Comparison of ENCODE assay signal across 10 cellular contexts in the genomic region with DNA sequence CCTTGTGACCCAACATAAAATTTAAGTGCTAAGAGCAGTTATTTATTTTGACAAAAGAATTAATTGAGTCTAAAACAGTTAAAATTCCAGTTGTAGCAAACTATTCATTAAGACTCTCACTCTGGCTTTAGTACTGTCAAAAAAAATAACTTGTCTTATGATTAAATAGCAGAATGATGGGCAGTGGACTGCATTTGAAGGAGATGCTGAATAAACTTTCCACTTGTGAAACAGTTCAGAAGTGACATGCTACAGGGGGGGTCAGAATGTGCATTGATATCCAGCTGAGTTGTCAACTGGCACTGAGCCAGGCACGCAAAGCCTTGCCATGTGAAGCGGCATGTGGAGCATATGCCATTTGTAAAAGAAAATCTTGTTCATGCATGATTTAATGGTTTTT.
DNase-seq lines count a peak whose midpoint lies in the region; ATAC-seq and TF ChIP-seq lines count a peak whose summit lies in the region.
"Had no signal": no experiment of that assay in that cellular context is flagged by ENCODE, and none has a peak within 500 bp of the region (broad histone marks: within the 10 kb centered on the region; RNA-seq: fewer than 3 reads in every experiment).

No MANE protein-coding gene starts in this region.

- H2AFZ ChIP-seq in ACC112 (ENCODE audit: low read length, unreplicated experiment): no peak overlapping the region

- H3K36me3 ChIP-seq in ACC112 (ENCODE audit: insufficient read depth, low read length) (no peaks in the 10 kb centered on the region), gastroesophageal sphincter (peaks cover 0 to 29% of the 10 kb centered on the region in 2 donors)

- peak; percentile 75 for DNase-seq in HS-27A (ENCODE audit: low read depth)
- DNase-seq in RPMI7951 (ENCODE audit: low read depth): peak; percentile 90
- peak; percentile 89 to 95 for DNase-seq in foreskin fibroblast
- DNase-seq in activated naive CD8-positive, alpha-beta T cell treated with anti-CD3 and anti-CD28 coated beads, Interleukin-2, amount 50 U/mL, for 24 hours: no peak
- no peak for DNase-seq in RKO (ENCODE audit: low spot score)
- DNase-seq: activated CD4-positive, alpha-beta T cell treated with anti-CD3 and anti-CD28 coated beads, Interleukin-2, amount 10 ng/mL, durations not matched to agents 24 days and 14 days; CD8-positive, alpha-beta T cell had no signal

- peaks cover 33% of the 10 kb centered on the region for H3K4me1 ChIP-seq in ACC112 (ENCODE audit: control insufficient read depth, insufficient read depth, low read length, unreplicated experiment)
- H3K4me1 ChIP-seq in gastroesophageal sphincter: no peaks in the 10 kb centered on the region

- H3K27ac Mint-ChIP-seq in activated naive CD8-positive, alpha-beta T cell treated with anti-CD3 and anti-CD28 coated beads, Interleukin-2, amount 50 U/mL, for 24 hours: no peak overlapping the region
- H3K27ac Mint-ChIP-seq: activated CD4-positive, alpha-beta T cell treated with anti-CD3 and anti-CD28 coated beads, Interleukin-2, amount 10 ng/mL, durations not matched to agents 24 days and 14 days; CD8-positive, alpha-beta T cell had no signal

- no peaks in the 10 kb centered on the region for H3K79me2 ChIP-seq in ACC112 (ENCODE audit: control insufficient read depth, insufficient read depth, low read length, unreplicated experiment)

- TF ChIP-seq CTCF in foreskin fibroblast (IDR thresholded peaks at IDR 0.05; ENCODE audit: low read depth, low read length) (no peak), gastroesophageal sphincter (IDR thresholded peaks at IDR 0.05) (no peak)

- 41 to 60% methylated on average over 2 of the region's 2 CpGs for WGBS in gastroesophageal sphincter (ENCODE audit: low coverage in 1 of 2), 2 donors

- no peak for TF ChIP-seq POLR2A in gastroesophageal sphincter (IDR thresholded peaks at IDR 0.05)

- ATAC-seq in activated naive CD8-positive, alpha-beta T cell treated with anti-CD3 and anti-CD28 coated beads, Interleukin-2, amount 50 U/mL, for 24 hours: no peak
- ATAC-seq in GM21526 (IDR thresholded peaks at IDR 0.05; ENCODE audit: low FRiP score, unreplicated experiment) (no peak), gastroesophageal sphincter (no peak)
- ATAC-seq: CD8-positive, alpha-beta T cell had no signal

- TF ChIP-seq EP300 in gastroesophageal sphincter (IDR thresholded peaks at IDR 0.05): no peak

- H3K4me3 ChIP-seq in ACC112 (ENCODE audit: low read depth, low read length): peak overlapping the region; percentile 6; the same call in 1 of the 2 replicates
- H3K4me3 ChIP-seq in foreskin fibroblast (ENCODE audit: low read depth in 1 of 2, low read length in 2 of 2): no peak overlapping the region
- no peak overlapping the region for H3K4me3 ChIP-seq in gastroesophageal sphincter

- H3K36me3 Mint-ChIP-seq in activated naive CD8-positive, alpha-beta T cell treated with anti-CD3 and anti-CD28 coated beads, Interleukin-2, amount 50 U/mL, for 24 hours (ENCODE audit: low read depth): no peaks in the 10 kb centered on the region
- H3K36me3 Mint-ChIP-seq: CD8-positive, alpha-beta T cell had no signal

- no peak overlapping the region for H3K4me3 Mint-ChIP-seq in activated naive CD8-positive, alpha-beta T cell treated with anti-CD3 and anti-CD28 coated beads, Interleukin-2, amount 50 U/mL, for 24 hours
- H3K4me3 Mint-ChIP-seq: activated CD4-positive, alpha-beta T cell treated with anti-CD3 and anti-CD28 coated beads, Interleukin-2, amount 10 ng/mL, durations not matched to agents 24 days and 14 days; CD8-positive, alpha-beta T cell had no signal

- H3K27ac ChIP-seq in ACC112 (ENCODE audit: low read depth, low read length): peak overlapping the region; percentile 75
- no peak overlapping the region for H3K27ac ChIP-seq in gastroesophageal sphincter

- no peaks in the 10 kb centered on the region for H3K4me1 Mint-ChIP-seq in activated naive CD8-positive, alpha-beta T cell treated with anti-CD3 and anti-CD28 coated beads, Interleukin-2, amount 50 U/mL, for 24 hours
- H3K4me1 Mint-ChIP-seq: activated CD4-positive, alpha-beta T cell treated with anti-CD3 and anti-CD28 coated beads, Interleukin-2, amount 10 ng/mL, durations not matched to agents 24 days and 14 days had no signal

- H3K27me3 ChIP-seq in ACC112 (ENCODE audit: insufficient read depth, low read length) (no peaks in the 10 kb centered on the region), gastroesophageal sphincter (no peaks in the 10 kb centered on the region)

- no peaks in the 10 kb centered on the region for H3K9me3 Mint-ChIP-seq in activated naive CD8-positive, alpha-beta T cell treated with anti-CD3 and anti-CD28 coated beads, Interleukin-2, amount 50 U/mL, for 24 hours
- H3K9me3 Mint-ChIP-seq: activated CD4-positive, alpha-beta T cell treated with anti-CD3 and anti-CD28 coated beads, Interleukin-2, amount 10 ng/mL, durations not matched to agents 24 days and 14 days; CD8-positive, alpha-beta T cell had no signal

- H3K9me3 ChIP-seq in gastroesophageal sphincter: no peaks in the 10 kb centered on the region

- H3K27me3 Mint-ChIP-seq in activated naive CD8-positive, alpha-beta T cell treated with anti-CD3 and anti-CD28 coated beads, Interleukin-2, amount 50 U/mL, for 24 hours: no peaks in the 10 kb centered on the region

Comparison
In these comparisons a context has a peak if more than half of its experiments do, and no peak if none do; other contexts are left out.
1. DNase-seq: peak in HS-27A (single experiment), RPMI7951 (single experiment) and foreskin fibroblast (2 of 2); none in activated naive CD8-positive, alpha-beta T cell treated with anti-CD3 and anti-CD28 coated beads, Interleukin-2, amount 50 U/mL, for 24 hours (single experiment) and RKO (single experiment).